In genomic region chr3:195133462-195133861, GRCh38 we compare ENCODE assay signal across 9 cellular contexts.
DNase-seq lines count a peak whose midpoint lies in the region; ATAC-seq and TF ChIP-seq lines count a peak whose summit lies in the region.
"Had no signal": no experiment of that assay in that cellular context is flagged by ENCODE, and none has a peak within 500 bp of the region (broad histone marks: within the 10 kb centered on the region; RNA-seq: fewer than 3 reads in every experiment).

No MANE protein-coding gene starts in this region.

- H3K27ac Mint-ChIP-seq in T-helper 17 cell, result peak overlapping the region; percentile 91

- no peak overlapping the region for H3K4me3 ChIP-seq in fibroblast of the aortic adventitia (ENCODE audit: low read depth, low read length)

- TF ChIP-seq CTCF in fibroblast of the aortic adventitia (IDR thresholded peaks at IDR 0.05; ENCODE audit: insufficient read depth, low read length), result no peak

- peak; percentile 13 for DNase-seq in activated T-cell treated with anti-CD3 and anti-CD28 coated beads for 24 hours (ENCODE audit: low read depth)
- no peak for DNase-seq in activated T-cell treated with anti-CD3 and anti-CD28 coated beads for 4 hours
- DNase-seq in T-helper 17 cell, result peak; percentile 31 to 40 (median 39)
- peak; percentile 93 for DNase-seq in fibroblast of the aortic adventitia (ENCODE audit: low read depth)
- DNase-seq in stromal cell of bone marrow (ENCODE audit: low read depth), result peak; percentile 67
- DNase-seq in OCI-M2 (lab: John Stamatoyannopoulos, UW; ENCODE audit: unreplicated experiment), result no peak

- no peak overlapping the region for H3K4me3 Mint-ChIP-seq in T-helper 17 cell
- H3K4me3 Mint-ChIP-seq: naive thymus-derived CD8-positive, alpha-beta T cell had no signal

- peak; percentile 91 for ATAC-seq in T-helper 17 cell
- ATAC-seq in HG02840 (IDR thresholded peaks at IDR 0.05; ENCODE audit: low FRiP score, unreplicated experiment), result no peak
- ATAC-seq in HG02610 (IDR thresholded peaks at IDR 0.05; ENCODE audit: unreplicated experiment), result no peak
- ATAC-seq: naive thymus-derived CD8-positive, alpha-beta T cell had no signal

- no peaks in the 10 kb centered on the region for H3K9me3 ChIP-seq in T-helper 17 cell (ENCODE audit: control insufficient read depth, low read length, poor library complexity, severe bottlenecking)

- peaks cover 14% of the 10 kb centered on the region for H3K27me3 Mint-ChIP-seq in T-helper 17 cell
- H3K27me3 Mint-ChIP-seq: naive thymus-derived CD8-positive, alpha-beta T cell had no signal

- H3K36me3 Mint-ChIP-seq in T-helper 17 cell (ENCODE audit: low read depth), result peaks cover 2% of the 10 kb centered on the region

- H3K4me1 Mint-ChIP-seq in T-helper 17 cell, result peaks cover 33% of the 10 kb centered on the region

Comparison
In these comparisons a context has a peak if more than half of its experiments do, and no peak if none do; other contexts are left out.
1. DNase-seq: peak in activated T-cell treated with anti-CD3 and anti-CD28 coated beads for 24 hours (single experiment), T-helper 17 cell (3 of 3), fibroblast of the aortic adventitia (single experiment) and stromal cell of bone marrow (single experiment); none in activated T-cell treated with anti-CD3 and anti-CD28 coated beads for 4 hours (single experiment) and OCI-M2 (single experiment).